In genomic region chr5:160293901-160294561, GRCh38 we compare ENCODE assay signal across 1 cellular context.
TF ChIP-seq lines count a peak whose summit lies in the region.

No MANE protein-coding gene starts in this region.

TF ChIP-seq in SK-N-SH, 30 proteins besides CTCF, POLR2A, EP300 and RAD21 (continued from another document):
- TF ChIP-seq TAF1 (IDR thresholded peaks at IDR 0.05; ENCODE audit: borderline replicate concordance, low read depth, low read length) (no peak), SMC3 (IDR thresholded peaks at IDR 0.05; ENCODE audit: low read depth, low read length) (no peak), MXI1 (IDR thresholded peaks at IDR 0.05; ENCODE audit: low read depth, low read length) (no peak), PBX3 (IDR thresholded peaks at IDR 0.05) (no peak), SIN3A (IDR thresholded peaks at IDR 0.05; ENCODE audit: borderline replicate concordance, low read depth, low read length) (no peak), USF2 (IDR thresholded peaks at IDR 0.05; ENCODE audit: borderline replicate concordance, low read depth, low read length) (no peak), TEAD4 (IDR thresholded peaks at IDR 0.05; ENCODE audit: borderline replicate concordance, insufficient read depth) (no peak), CHD2 (IDR thresholded peaks at IDR 0.05; ENCODE audit: low read length, partially characterized antibody) (no peak), USF1 (IDR thresholded peaks at IDR 0.05; ENCODE audit: borderline replicate concordance, low read depth) (no peak)
